ENCODE assay signal across 8 cellular contexts in genomic region chr1:53485478-53486394, GRCh38. TPM values are rescaled to one million over a fixed set of nuclear protein-coding genes. Genes with fewer than 3 reads are reported as not detected.
A peak's percentile ranks its signal among the peaks of the same experiment; 100 is the strongest.
DNase-seq lines count a peak whose midpoint lies in the region; ATAC-seq and TF ChIP-seq lines count a peak whose summit lies in the region.

No MANE protein-coding gene starts in this region.

- 38% methylated on average over 27 of the region's 27 CpGs for WGBS in mesenchymal stem cell

- H2AK5ac ChIP-seq in mesenchymal stem cell (ENCODE audit: low read length, severe bottlenecking): no peak overlapping the region

- no peak overlapping the region for H2BK5ac ChIP-seq in mesenchymal stem cell (ENCODE audit: low read depth, low read length, poor library complexity, severe bottlenecking)

- peak; percentile 77 for TF ChIP-seq CTCF in BE2C (IDR thresholded peaks at IDR 0.05; ENCODE audit: low read depth, low read length)

- H3K36me3 ChIP-seq in BE2C (no peaks in the 10 kb centered on the region), mesenchymal stem cell (ENCODE audit: control insufficient read depth in 1 of 2, insufficient read depth in 2 of 2, low read depth in 1 of 2, low read length in 2 of 2) (no peaks in the 10 kb centered on the region)

- ATAC-seq in HG02970 (IDR thresholded peaks at IDR 0.05; ENCODE audit: low FRiP score, unreplicated experiment): no peak

- H3K79me1 ChIP-seq in mesenchymal stem cell (replicated peaks; ENCODE audit: low read length, poor library complexity, severe bottlenecking): no peaks in the 10 kb centered on the region

- H3K4me2 ChIP-seq in mesenchymal stem cell (ENCODE audit: low read length, poor library complexity, severe bottlenecking): no peak overlapping the region

- H3K4ac ChIP-seq in mesenchymal stem cell (ENCODE audit: low read depth in 1 of 2, low read length in 2 of 2): no peak overlapping the region

- peak overlapping the region in 1 of 2 experiments; percentile 25 for H3K18ac ChIP-seq in mesenchymal stem cell (ENCODE audit: low read depth in 1 of 2, low read length in 2 of 2)

- H3K14ac ChIP-seq in mesenchymal stem cell (ENCODE audit: low read length in 2 of 2): no peak overlapping the region

- H3K27me3 ChIP-seq in BE2C (no peaks in the 10 kb centered on the region), mesenchymal stem cell (ENCODE audit: control insufficient read depth in 1 of 2, insufficient read depth in 1 of 2, low read length in 2 of 2) (peaks cover 28 to 93% of the 10 kb centered on the region in 2 experiments)

- H2BK12ac ChIP-seq in mesenchymal stem cell (ENCODE audit: low read length in 2 of 2): no peak overlapping the region

- H3K9me3 ChIP-seq in BE2C: no peaks in the 10 kb centered on the region
- H3K9me3 ChIP-seq in mesenchymal stem cell (ENCODE audit: control insufficient read depth, low read length): peaks cover 11% of the 10 kb centered on the region

- H3K9ac ChIP-seq in mesenchymal stem cell (ENCODE audit: low read length): peak overlapping the region; percentile 53

- no peak overlapping the region for H4K8ac ChIP-seq in mesenchymal stem cell (ENCODE audit: low read length)

- H4K91ac ChIP-seq in mesenchymal stem cell (ENCODE audit: low read length): no peak overlapping the region

- no peak overlapping the region for H3K27ac ChIP-seq in mesenchymal stem cell (ENCODE audit: low read length, poor library complexity, severe bottlenecking)

- H3K4me3 ChIP-seq in BE2C (ENCODE audit: low read depth, low read length) (peak overlapping the region; percentile 16), mesenchymal stem cell (ENCODE audit: insufficient read depth in 1 of 2, low read depth in 1 of 2, low read length in 2 of 2) (no peak overlapping the region)

- H2BK15ac ChIP-seq in mesenchymal stem cell (ENCODE audit: low read depth, poor library complexity, severe bottlenecking): no peak overlapping the region

- no peaks in the 10 kb centered on the region for H3K4me1 ChIP-seq in BE2C
- peaks cover 3% of the 10 kb centered on the region for H3K4me1 ChIP-seq in mesenchymal stem cell (ENCODE audit: control insufficient read depth, insufficient read depth, low read depth, low read length)

- POLR2A ChIA-PET in HEK293T (lab: Yijun Ruan, JAX): no interaction called here

- no peak overlapping the region for H2BK120ac ChIP-seq in mesenchymal stem cell (ENCODE audit: low read depth, low read length)

- DNase-seq in BE2C: peak; percentile 82
- peak; percentile 89 for DNase-seq in HEK293T (ENCODE audit: extremely low spot score)
- DNase-seq in NCI-H69 (lab: John Stamatoyannopoulos, UW): peak; percentile 82
- peak; percentile 76 to 81 for DNase-seq in activated CD4-positive, alpha-beta T cell treated with anti-CD3 and anti-CD28 coated beads, Interleukin-2, amount 50 U/mL, for 48 hours
- peak; percentile 91 for DNase-seq in ecto neural progenitor cell (ENCODE audit: low spot score)
- peak; percentile 73 for DNase-seq in mesenchymal stem cell
- DNase-seq in stimulated activated CD8-positive, alpha-beta memory T cell treated with anti-CD3 and anti-CD28 coated beads, Interleukin-2, amount 100 ng/mL, for 1 hour (ENCODE audit: low read depth in 2 of 2): peak; percentile 23 to 33

- H3K23ac ChIP-seq in mesenchymal stem cell (ENCODE audit: low read length in 2 of 2): no peak overlapping the region

- H2AFZ ChIP-seq in mesenchymal stem cell (ENCODE audit: low read depth, low read length): no peak overlapping the region

- CTCF ChIA-PET in HEK293T (lab: Yijun Ruan, JAX): interaction anchor here (0.6 to 1.6 kb wide), 23 partner anchors 8 to 271 kb away, joined by 3 to 10 read pairs (median 4); no protein-coding TSS in a partner anchor

TF ChIP-seq in HEK293T, 16 proteins besides CTCF, POLR2A, EP300 and RAD21:
- TF ChIP-seq CTBP1 (IDR thresholded peaks at IDR 0.05; ENCODE audit: borderline replicate concordance) (no peak), LEF1 (IDR thresholded peaks at IDR 0.05; ENCODE audit: borderline replicate concordance) (no peak), ARNT (IDR thresholded peaks at IDR 0.05) (no peak), TARDBP (IDR thresholded peaks at IDR 0.05) (no peak), NFRKB (IDR thresholded peaks at IDR 0.05) (no peak), FOXM1 (IDR thresholded peaks at IDR 0.05; ENCODE audit: borderline replicate concordance) (no peak), SP1 (IDR thresholded peaks at IDR 0.05) (no peak), FOXA1 (IDR thresholded peaks at IDR 0.05) (no peak), HDGF (IDR thresholded peaks at IDR 0.05; ENCODE audit: borderline replicate concordance) (no peak), PKNOX1 (IDR thresholded peaks at IDR 0.05) (no peak; the same call in 1 of the 2 replicates), BHLHE40 (IDR thresholded peaks at IDR 0.05; ENCODE audit: borderline replicate concordance) (no peak), ZNF384 (IDR thresholded peaks at IDR 0.05) (no peak), ELF4 (IDR thresholded peaks at IDR 0.05) (no peak), L3MBTL2 (conservative IDR thresholded peaks at IDR 0.05) (no peak)

RNA-seq across cellular contexts. Expression of gene DMRTB1, which starts 26.5 kb away (rescaled TPM):
- not detected for polyA plus RNA-seq in BE2C (2012; ENCODE audit: insufficient read depth, insufficient read length, low read depth)
- not detected for polyA plus RNA-seq in mesenchymal stem cell (2013, experiment 1 of 2)
- not detected for polyA plus RNA-seq in mesenchymal stem cell (2013, experiment 2 of 2)

Comparison
In these comparisons a context has a peak if more than half of its experiments do, and no peak if none do; other contexts are left out.
1. DNase-seq: peak in every context shown above with its lines; median percentile 91 in ecto neural progenitor cell; 89 in HEK293T; 82 in BE2C; 82 in NCI-H69; 78 in activated CD4-positive, alpha-beta T cell treated with anti-CD3 and anti-CD28 coated beads, Interleukin-2, amount 50 U/mL, for 48 hours; 73 in mesenchymal stem cell; 28 in stimulated activated CD8-positive, alpha-beta memory T cell treated with anti-CD3 and anti-CD28 coated beads, Interleukin-2, amount 100 ng/mL, for 1 hour.